ENCODE assay signal across 7 cellular contexts in genomic region chr1:120098986-120099759, GRCh38. TPM values are rescaled to one million over a fixed set of nuclear protein-coding genes. Genes with fewer than 3 reads are reported as not detected.
A peak's percentile ranks its signal among the peaks of the same experiment; 100 is the strongest.
DNase-seq lines count a peak whose midpoint lies in the region; ATAC-seq, FAIRE-seq and TF ChIP-seq lines count a peak whose summit lies in the region.
"Not testable (repeated sequence)": the region's sequence is repeated elsewhere in the genome, so short reads cannot be mapped to it uniquely, and the experiment has no call there.

No MANE protein-coding gene starts in this region.

- H3K36me3 Mint-ChIP-seq in CD4-positive, CD25-positive, alpha-beta regulatory T cell; IgD-negative memory B cell; activated B cell treated with CpG ODN at 0.5 μM for 24 hours (ENCODE audit: low read depth); activated naive CD4-positive, alpha-beta T cell treated with anti-CD3 and anti-CD28 coated beads, Interleukin-2, amount 10 ng/mL, durations not matched to agents 7 days and 5 days; memory B cell: not testable (repeated sequence)

- H3K9me3 Mint-ChIP-seq in CD4-positive, CD25-positive, alpha-beta regulatory T cell; IgD-negative memory B cell; activated B cell treated with CpG ODN at 0.5 μM for 24 hours; activated naive CD4-positive, alpha-beta T cell treated with anti-CD3 and anti-CD28 coated beads, Interleukin-2, amount 10 ng/mL, durations not matched to agents 7 days and 5 days; memory B cell: not testable (repeated sequence)

- not testable (repeated sequence) for DNase-seq in CD4-positive, CD25-positive, alpha-beta regulatory T cell; activated B cell treated with CpG ODN at 0.5 μM for 24 hours; activated naive CD4-positive, alpha-beta T cell treated with anti-CD3 and anti-CD28 coated beads, Interleukin-2, amount 10 ng/mL, durations not matched to agents 7 days and 5 days; memory B cell (ENCODE audit: low spot score in 2 of 2); sciatic nerve (ENCODE audit: low spot score)
- DNase-seq in bronchial epithelial cell (ENCODE audit: low read depth) = peak; percentile 13

- not testable (repeated sequence) for H3K4me1 ChIP-seq in CD4-positive, CD25-positive, alpha-beta regulatory T cell (ENCODE audit: control insufficient read depth, insufficient read depth, low read length, poor library complexity, severe bottlenecking)

- peak; percentile 79 to 86 for ATAC-seq in CD4-positive, CD25-positive, alpha-beta regulatory T cell (ENCODE audit: low read depth in 2 of 2)
- peak; percentile 79 for ATAC-seq in activated B cell treated with CpG ODN at 0.5 μM for 24 hours (ENCODE audit: low read depth)
- peak; percentile 74 for ATAC-seq in memory B cell (ENCODE audit: low read depth)
- peak; percentile 17 for ATAC-seq in sciatic nerve

- intact Hi-C loops in activated B cell treated with CpG ODN at 0.5 μM for 24 hours (cut with micrococcal nuclease); sciatic nerve (cut with DNase I): not testable (repeated sequence)

- peak overlapping the region; percentile 21 for H3K4me3 ChIP-seq in CD4-positive, CD25-positive, alpha-beta regulatory T cell (ENCODE audit: low read depth, low read length)
- not testable (repeated sequence) for H3K4me3 ChIP-seq in bronchial epithelial cell (ENCODE audit: low read depth, low read length)

- CTCF ChIA-PET in activated B cell treated with CpG ODN at 0.5 μM for 24 hours (lab: Charles Lee); activated naive CD4-positive, alpha-beta T cell treated with anti-CD3 and anti-CD28 coated beads, Interleukin-2, amount 10 ng/mL, durations not matched to agents 7 days and 5 days (lab: Charles Lee): not testable (repeated sequence)

- not testable (repeated sequence) for H3K27me3 ChIP-seq in CD4-positive, CD25-positive, alpha-beta regulatory T cell (ENCODE audit: control insufficient read depth, insufficient read depth, low read length); bronchial epithelial cell (ENCODE audit: control insufficient read depth, insufficient read depth, low read length)

- not testable (repeated sequence) for H3K9me3 ChIP-seq in CD4-positive, CD25-positive, alpha-beta regulatory T cell (ENCODE audit: control insufficient read depth in 2 of 2, low read length in 2 of 2)

- not testable (repeated sequence) for H3K27me3 Mint-ChIP-seq in CD4-positive, CD25-positive, alpha-beta regulatory T cell; IgD-negative memory B cell; activated B cell treated with CpG ODN at 0.5 μM for 24 hours; activated naive CD4-positive, alpha-beta T cell treated with anti-CD3 and anti-CD28 coated beads, Interleukin-2, amount 10 ng/mL, durations not matched to agents 7 days and 5 days; memory B cell

- POLR2A ChIA-PET in activated B cell treated with CpG ODN at 0.5 μM for 24 hours (lab: Charles Lee) = not testable (repeated sequence)

- H3K27ac Mint-ChIP-seq in CD4-positive, CD25-positive, alpha-beta regulatory T cell; IgD-negative memory B cell; memory B cell: not testable (repeated sequence)
- peak overlapping the region; percentile 72 for H3K27ac Mint-ChIP-seq in activated B cell treated with CpG ODN at 0.5 μM for 24 hours
- peak overlapping the region; percentile 28 for H3K27ac Mint-ChIP-seq in activated naive CD4-positive, alpha-beta T cell treated with anti-CD3 and anti-CD28 coated beads, Interleukin-2, amount 10 ng/mL, durations not matched to agents 7 days and 5 days

- H3K4me3 Mint-ChIP-seq in CD4-positive, CD25-positive, alpha-beta regulatory T cell = peak overlapping the region in 2 of 4 donors; percentile 56 to 58
- H3K4me3 Mint-ChIP-seq in IgD-negative memory B cell (peak overlapping the region; percentile 79 to 92 (median 84)), activated B cell treated with CpG ODN at 0.5 μM for 24 hours (peak overlapping the region; percentile 64), memory B cell (peak overlapping the region; percentile 82)
- peak overlapping the region; percentile 60 for H3K4me3 Mint-ChIP-seq in activated naive CD4-positive, alpha-beta T cell treated with anti-CD3 and anti-CD28 coated beads, Interleukin-2, amount 10 ng/mL, durations not matched to agents 7 days and 5 days

- TF ChIP-seq CTCF in activated B cell treated with CpG ODN at 0.5 μM for 24 hours (IDR thresholded peaks at IDR 0.05); bronchial epithelial cell (IDR thresholded peaks at IDR 0.05; ENCODE audit: insufficient read depth, low read length, severe bottlenecking): not testable (repeated sequence)

- not testable (repeated sequence) for H3K27ac ChIP-seq in CD4-positive, CD25-positive, alpha-beta regulatory T cell (ENCODE audit: insufficient read depth, low read length, poor library complexity, severe bottlenecking)

- peaks cover 0 to 16% (median under 1%) of the 10 kb centered on the region in 4 donors for H3K4me1 Mint-ChIP-seq in CD4-positive, CD25-positive, alpha-beta regulatory T cell
- peaks cover 4 to 11% (median 4%) of the 10 kb centered on the region in 3 donors for H3K4me1 Mint-ChIP-seq in IgD-negative memory B cell
- H3K4me1 Mint-ChIP-seq in activated B cell treated with CpG ODN at 0.5 μM for 24 hours = peaks cover 34% of the 10 kb centered on the region
- peaks cover 12% of the 10 kb centered on the region for H3K4me1 Mint-ChIP-seq in activated naive CD4-positive, alpha-beta T cell treated with anti-CD3 and anti-CD28 coated beads, Interleukin-2, amount 10 ng/mL, durations not matched to agents 7 days and 5 days
- H3K4me1 Mint-ChIP-seq in memory B cell = not testable (repeated sequence)

- not testable (repeated sequence) for H3K36me3 ChIP-seq in CD4-positive, CD25-positive, alpha-beta regulatory T cell (ENCODE audit: control insufficient read depth, insufficient read depth, low read length); bronchial epithelial cell (ENCODE audit: control insufficient read depth, insufficient read depth, low read length)

- FAIRE-seq in bronchial epithelial cell (lab: Jason Lieb, UNC) = not testable (repeated sequence)

RNA-seq across cellular contexts. Expression of gene NOTCH2, which starts 29.7 kb away (rescaled TPM):
- 54.2 TPM for total RNA-seq in CD4-positive, CD25-positive, alpha-beta regulatory T cell
- 10 to 100 TPM; 13.9 to 25.8 (median 20.3) TPM for polyA plus RNA-seq in CD4-positive, CD25-positive, alpha-beta regulatory T cell
- 46.5 TPM for polyA plus RNA-seq in IgD-negative memory B cell
- total RNA-seq in activated B cell treated with CpG ODN at 0.5 μM for 24 hours (216 and 259 TPM in 2 replicates), bronchial epithelial cell (61.6 and 90.9 TPM in 2 replicates), sciatic nerve (159 TPM)

Comparison
In these comparisons a context has a peak if more than half of its experiments do, and no peak if none do; other contexts are left out.
1. ATAC-seq: peak in every context shown above with its lines; median percentile 82 in CD4-positive, CD25-positive, alpha-beta regulatory T cell; 79 in activated B cell treated with CpG ODN at 0.5 μM for 24 hours; 74 in memory B cell; 17 in sciatic nerve.